13 cellular contexts compared by ENCODE assay signal in the genomic region with DNA sequence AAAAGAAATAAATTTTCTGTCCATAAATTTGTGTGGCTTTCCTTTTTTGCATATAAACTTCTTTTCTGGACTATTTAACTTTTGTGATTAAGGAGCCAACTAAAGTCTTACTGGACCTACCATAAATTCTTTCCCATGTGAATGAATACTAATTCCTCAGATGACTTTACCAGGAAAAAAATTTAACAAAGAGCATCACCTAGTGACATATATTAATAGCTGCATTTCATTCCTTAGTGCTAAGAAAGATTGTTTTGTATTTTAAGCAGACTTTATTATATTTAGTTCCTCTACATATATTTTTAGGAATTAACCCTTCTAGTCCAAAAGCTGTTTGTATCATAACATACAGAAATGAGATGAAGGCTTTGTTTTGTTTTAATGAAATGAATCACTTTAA.
DNase-seq lines count a peak whose midpoint lies in the region; ATAC-seq, FAIRE-seq and TF ChIP-seq lines count a peak whose summit lies in the region.
"Had no signal": no experiment of that assay in that cellular context is flagged by ENCODE, and none has a peak within 500 bp of the region (broad histone marks: within the 10 kb centered on the region; RNA-seq: fewer than 3 reads in every experiment).

No MANE protein-coding gene starts in this region.

- H3K79me2 ChIP-seq in astrocyte (ENCODE audit: insufficient read depth, low read length): no peaks in the 10 kb centered on the region
- H3K79me2 ChIP-seq in HepG2 (ENCODE audit: insufficient read depth, low read length): no peaks in the 10 kb centered on the region

- BruUV-seq in HepG2 (replicated peaks; lab: Mats Ljungman, UMichigan): no TSS peak

- H3K36me3 Mint-ChIP-seq in HFFc6 (ENCODE audit: low read depth): peaks cover 5% of the 10 kb centered on the region; the same call in 1 of the 2 replicates
- peaks cover 5% of the 10 kb centered on the region for H3K36me3 Mint-ChIP-seq in astrocyte (ENCODE audit: low read depth, unreplicated experiment)

- TF ChIP-seq EP300 in HepG2 (IDR thresholded peaks at IDR 0.05; ENCODE audit: low read depth in 2 of 2, low read length in 2 of 2) (no peak), HepG2 (CRISPR knock-in tag; IDR thresholded peaks at IDR 0.05; ENCODE audit: borderline replicate concordance) (no peak)

- no peak overlapping the region for H3K4me3 ChIP-seq in BJ (ENCODE audit: low read depth, low read length)
- no peak overlapping the region for H3K4me3 ChIP-seq in astrocyte (ENCODE audit: insufficient read depth, low read depth, low read length)
- H3K4me3 ChIP-seq in HepG2 (replicated peaks in 1 of 3; ENCODE audit: insufficient read depth in 1 of 3, low read depth in 2 of 3, low read length in 3 of 3): no peak overlapping the region

- H3K9me3 Mint-ChIP-seq in HFFc6: no peaks in the 10 kb centered on the region
- H3K9me3 Mint-ChIP-seq in astrocyte (ENCODE audit: unreplicated experiment): no peaks in the 10 kb centered on the region

- H3K4me1 Mint-ChIP-seq in HFFc6 (ENCODE audit: low read depth) (no peaks in the 10 kb centered on the region), astrocyte (ENCODE audit: low read depth, unreplicated experiment) (no peaks in the 10 kb centered on the region)

- H3K9ac ChIP-seq in astrocyte (ENCODE audit: low read length) (no peak overlapping the region), HepG2 (ENCODE audit: insufficient read depth, low read depth, low read length) (no peak overlapping the region)

- H3K36me3 ChIP-seq in BJ (ENCODE audit: control insufficient read depth, insufficient read depth, low read length) (no peaks in the 10 kb centered on the region), astrocyte (ENCODE audit: insufficient read depth, low read length) (peaks cover 7% of the 10 kb centered on the region), HepG2 (replicated peaks in 1 of 2; ENCODE audit: control insufficient read depth in 1 of 2, insufficient read depth in 2 of 2, low read length in 2 of 2) (peaks cover 0 to 4% of the 10 kb centered on the region in 2 experiments; a peak in 2 of 5 replicates)

- POLR2A ChIA-PET in BJ (lab: Charles Lee): interaction anchor here (0.5 to 0.6 kb wide), 2 partner anchors 67 to 888 kb away, joined by 3 to 4 read pairs; no protein-coding TSS in a partner anchor
- POLR2A ChIA-PET in HepG2 (lab: Yijun Ruan, JAX): no interaction called here

- TF ChIP-seq CTCF in BJ (IDR thresholded peaks at IDR 0.05; ENCODE audit: insufficient read depth, low read depth, low read length): peak; percentile 36
- peak; percentile 69 for TF ChIP-seq CTCF in HFFc6 (IDR thresholded peaks at IDR 0.05)
- no peak for TF ChIP-seq CTCF in astrocyte (IDR thresholded peaks at IDR 0.05; ENCODE audit: insufficient read depth, low read depth, low read length)
- TF ChIP-seq CTCF in HepG2 (CRISPR knock-in tag; IDR thresholded peaks at IDR 0.05): peak; percentile 19; the same call in 1 of the 2 replicates
- no peak for TF ChIP-seq CTCF in omental fat pad (IDR thresholded peaks at IDR 0.05)

- H3K4me2 ChIP-seq in astrocyte (ENCODE audit: low read length) (no peak overlapping the region), HepG2 (ENCODE audit: low read depth, low read length) (no peak overlapping the region)

- no peak for TF ChIP-seq POLR2A in HepG2 (IDR thresholded peaks at IDR 0.05; ENCODE audit: insufficient read depth in 1 of 2, low read depth in 2 of 2, low read length in 2 of 2)

- H3K27me3 ChIP-seq in BJ (ENCODE audit: control insufficient read depth, insufficient read depth, low read length) (no peaks in the 10 kb centered on the region), astrocyte (ENCODE audit: insufficient read depth, low read length) (no peaks in the 10 kb centered on the region), HepG2 (ENCODE audit: control insufficient read depth in 1 of 2, insufficient read depth in 2 of 2, low read length in 2 of 2) (no peaks in the 10 kb centered on the region)

- H3K27me3 Mint-ChIP-seq in HFFc6 (ENCODE audit: insufficient read depth): no peaks in the 10 kb centered on the region
- H3K27me3 Mint-ChIP-seq in astrocyte (ENCODE audit: low read depth, unreplicated experiment): no peaks in the 10 kb centered on the region
- H3K27me3 Mint-ChIP-seq: brain had no signal

- FAIRE-seq in astrocyte (lab: Jason Lieb, UNC) (peak; percentile 17), HepG2 (lab: Jason Lieb, UNC) (no peak)
- FAIRE-seq: GM18507 had no signal

- CTCF ChIA-PET in BJ (lab: Yijun Ruan, JAX) (interaction anchor here (0.9 to 2.1 kb wide), 11 partner anchors 9 to 691 kb away, joined by 3 to 7 read pairs (median 4); no protein-coding TSS in a partner anchor), HepG2 (lab: Yijun Ruan, JAX; ENCODE audit: low intra/inter-chr PET ratio, low total read pairs) (no interaction called here)

- TF ChIP-seq RAD21 in HepG2 (CRISPR knock-in tag; IDR thresholded peaks at IDR 0.05): no peak

- no peak overlapping the region for H3K27ac Mint-ChIP-seq in HFFc6
- H3K27ac Mint-ChIP-seq in astrocyte (ENCODE audit: unreplicated experiment): no peak overlapping the region
- H3K27ac Mint-ChIP-seq: brain had no signal

- H4K20me1 ChIP-seq in astrocyte (ENCODE audit: insufficient read depth, low read length): no peaks in the 10 kb centered on the region
- no peaks in the 10 kb centered on the region for H4K20me1 ChIP-seq in HepG2 (ENCODE audit: insufficient read depth, low read length)

- no peak for DNase-seq in BJ (ENCODE audit: low read depth)
- peak; percentile 20 for DNase-seq in HFFc6
- DNase-seq in astrocyte (ENCODE audit: low read depth): no peak
- no peak for DNase-seq in HepG2 (ENCODE audit: low spot score)
- no peak for DNase-seq in omental fat pad (ENCODE audit: low spot score)
- DNase-seq in stimulated activated CD4-positive, alpha-beta T cell treated with anti-CD3 and anti-CD28 coated beads, Interleukin-4, amount 100 ng/mL, for 4 hours: no peak
- DNase-seq: COR-L47; NCI-H1105; stimulated activated CD4-positive, alpha-beta T cell treated with anti-CD3 and anti-CD28 coated beads, Interleukin-4, amount 100 ng/mL, for 1 hour had no signal

- in situ Hi-C loops in HepG2 (cut with HindIII; ENCODE audit: extremely low pct_ligation_motif_present, low pct_unique_long_range_greater_than_20kb): no loop called here

- no peaks in the 10 kb centered on the region for H3K4me1 ChIP-seq in astrocyte (ENCODE audit: insufficient read depth, low read length)
- H3K4me1 ChIP-seq in HepG2 (ENCODE audit: insufficient read depth, low read length): no peaks in the 10 kb centered on the region

- no peak overlapping the region for H2AFZ ChIP-seq in astrocyte (ENCODE audit: low read depth, low read length)
- H2AFZ ChIP-seq in HepG2 (ENCODE audit: low read length): no peak overlapping the region

- no peak for ATAC-seq in HepG2
- no peak for ATAC-seq in HG03196 (IDR thresholded peaks at IDR 0.05; ENCODE audit: unreplicated experiment)
- no peak for ATAC-seq in omental fat pad (ENCODE audit: low FRiP score)
- ATAC-seq in GM19023 (IDR thresholded peaks at IDR 0.05; ENCODE audit: unreplicated experiment): no peak

- intact Hi-C loops in HepG2 (cut with micrococcal nuclease; ENCODE audit: unreplicated experiment): loop anchor here (2.0 kb wide), 1 partner anchor 169 kb away; no protein-coding TSS in a partner anchor

- H3K4me3 Mint-ChIP-seq in HFFc6 (no peak overlapping the region), astrocyte (ENCODE audit: unreplicated experiment) (no peak overlapping the region)
- H3K4me3 Mint-ChIP-seq: brain had no signal

- no peak overlapping the region for H3K27ac ChIP-seq in astrocyte (ENCODE audit: low read depth, low read length)
- no peak overlapping the region for H3K27ac ChIP-seq in HepG2 (ENCODE audit: extremely low read length, insufficient read depth, low read length)

- H3K9me3 ChIP-seq in astrocyte (ENCODE audit: insufficient read depth, low read depth, low read length): no peaks in the 10 kb centered on the region
- no peaks in the 10 kb centered on the region for H3K9me3 ChIP-seq in HepG2 (ENCODE audit: low read length)

TF ChIP-seq in HepG2, 621 proteins besides CTCF, POLR2A, EP300 and RAD21:
- TF ChIP-seq NONO (IDR thresholded peaks at IDR 0.05) (no peak), NONO (CRISPR knock-in tag; conservative IDR thresholded peaks at IDR 0.05) (no peak), STAG1 (CRISPR knock-in tag; IDR thresholded peaks at IDR 0.05) (peak; percentile 41)

Comparison
In these comparisons a context has a peak if more than half of its experiments do, and no peak if none do; other contexts are left out.
1. CTCF ChIP-seq: peak in BJ (single experiment), HFFc6 (single experiment) and HepG2 (single experiment); none in astrocyte (single experiment) and omental fat pad (0 of 3).